Comparison of ENCODE assay signal across 23 cellular contexts in genomic region chr22:34842630-34843029, GRCh38.
DNase-seq lines count a peak whose midpoint lies in the region; ATAC-seq and TF ChIP-seq lines count a peak whose summit lies in the region.
"Had no signal": no experiment of that assay in that cellular context is flagged by ENCODE, and none has a peak within 500 bp of the region (broad histone marks: within the 10 kb centered on the region; RNA-seq: fewer than 3 reads in every experiment).

No MANE protein-coding gene starts in this region.

- no peaks in the 10 kb centered on the region for H4K20me1 ChIP-seq in BLaER1 treated with 17β-estradiol and CSF1 and Interleukin-3, amounts not matched to agents 10 nM and 100 nM

- no peaks in the 10 kb centered on the region for H3K36me3 ChIP-seq in BLaER1 treated with 17β-estradiol and CSF1 and Interleukin-3, amounts not matched to agents 10 nM and 100 nM
- no peaks in the 10 kb centered on the region for H3K36me3 ChIP-seq in WERI-Rb-1
- H3K36me3 ChIP-seq: colonic mucosa, lower lobe of right lung had no signal

- peaks cover 0 to 2% of the 10 kb centered on the region in 2 donors for H3K9me3 Mint-ChIP-seq in effector memory CD8-positive, alpha-beta T cell
- H3K9me3 Mint-ChIP-seq: activated CD4-positive, alpha-beta T cell treated with anti-CD3 and anti-CD28 coated beads, Interleukin-2, amount 10 ng/mL, durations not matched to agents 7 days and 5 days; activated T-helper 17 cell treated with anti-CD3 and anti-CD28 coated beads, Interleukin-2, amount 50 U/mL, for 72 hours; type B pancreatic cell had no signal

- no peaks in the 10 kb centered on the region for H3K27me3 ChIP-seq in BLaER1 treated with 17β-estradiol and CSF1 and Interleukin-3, amounts not matched to agents 10 nM and 100 nM
- H3K27me3 ChIP-seq in WERI-Rb-1 (ENCODE audit: insufficient read depth, low read depth, severe bottlenecking), result no peaks in the 10 kb centered on the region
- H3K27me3 ChIP-seq: colonic mucosa had no signal

- H3K9me3 ChIP-seq in BLaER1 treated with 17β-estradiol and CSF1 and Interleukin-3, amounts not matched to agents 10 nM and 100 nM (replicated peaks in 1 of 11), result peaks cover 13 to 25% (median 19%) of the 10 kb centered on the region in 11 experiments
- peaks cover 5% of the 10 kb centered on the region for H3K9me3 ChIP-seq in WERI-Rb-1 (ENCODE audit: severe bottlenecking)
- H3K9me3 ChIP-seq: colonic mucosa, lower lobe of right lung had no signal

- no peak for ATAC-seq in effector memory CD8-positive, alpha-beta T cell (replicated peaks)
- ATAC-seq in HG03521 (IDR thresholded peaks at IDR 0.05; ENCODE audit: unreplicated experiment), result no peak
- ATAC-seq: activated T-helper 17 cell treated with anti-CD3 and anti-CD28 coated beads, Interleukin-2, amount 50 U/mL, for 72 hours; lower lobe of right lung; stimulated activated naive CD8-positive, alpha-beta T cell treated with anti-CD3 and anti-CD28 coated beads, Interleukin-15, amount 100 ng/mL, for 72 hours; T-cell had no signal

- no peak overlapping the region for H3K27ac ChIP-seq in BLaER1 treated with 17β-estradiol and CSF1 and Interleukin-3, amounts not matched to agents 10 nM and 100 nM
- H3K27ac ChIP-seq in WERI-Rb-1, result no peak overlapping the region
- H3K27ac ChIP-seq: colonic mucosa, lower lobe of right lung had no signal

- H3K4me1 Mint-ChIP-seq in effector memory CD8-positive, alpha-beta T cell (ENCODE audit: low read depth in 2 of 2), result no peaks in the 10 kb centered on the region
- H3K4me1 Mint-ChIP-seq: activated CD4-positive, alpha-beta T cell treated with anti-CD3 and anti-CD28 coated beads, Interleukin-2, amount 10 ng/mL, durations not matched to agents 7 days and 5 days; activated T-helper 17 cell treated with anti-CD3 and anti-CD28 coated beads, Interleukin-2, amount 50 U/mL, for 72 hours; T-cell had no signal

- DNase-seq in WERI-Rb-1 (peak; percentile 33), islet precursor cell (peak; percentile 64), NCI-H2227 treated with DMSO at 0.1 percent for 48 hours (lab: John Stamatoyannopoulos, UW) (no peak), NCI-H1436 treated with DMSO at 0.1 percent for 48 hours (lab: John Stamatoyannopoulos, UW) (no peak)
- no peak for DNase-seq in effector memory CD8-positive, alpha-beta T cell
- DNase-seq: activated CD4-positive, alpha-beta T cell treated with anti-CD3 and anti-CD28 coated beads, Interleukin-2, amount 10 ng/mL, durations not matched to agents 7 days and 5 days; activated naive CD8-positive, alpha-beta T cell treated with anti-CD3 and anti-CD28 coated beads, Interleukin-2, amount 10 ng/mL, durations not matched to agents 7 days and 5 days; colonic mucosa; GOT3; lower lobe of right lung; NCI-H1105 treated with DMSO at 0.1 percent for 48 hours; NCI-H2081 treated with DMSO at 0.1 percent for 48 hours; NCI-H510A treated with DMSO at 0.1 percent for 48 hours; SHP77 treated with DMSO at 0.1 percent for 48 hours; stimulated activated CD4-positive, alpha-beta T cell treated with anti-CD3 and anti-CD28 coated beads, Interleukin-4, amount 100 ng/mL, for 4 hours; stimulated activated naive CD8-positive, alpha-beta T cell treated with anti-CD3 and anti-CD28 coated beads, Interleukin-15, amount 100 ng/mL, for 72 hours; T-cell had no signal

- no peak overlapping the region for H3K27ac Mint-ChIP-seq in effector memory CD8-positive, alpha-beta T cell
- H3K27ac Mint-ChIP-seq: activated CD4-positive, alpha-beta T cell treated with anti-CD3 and anti-CD28 coated beads, Interleukin-2, amount 10 ng/mL, durations not matched to agents 7 days and 5 days; activated naive CD8-positive, alpha-beta T cell treated with anti-CD3 and anti-CD28 coated beads, Interleukin-2, amount 10 ng/mL, durations not matched to agents 7 days and 5 days; activated T-helper 17 cell treated with anti-CD3 and anti-CD28 coated beads, Interleukin-2, amount 50 U/mL, for 72 hours; brain; T-cell; type B pancreatic cell had no signal

- no peak overlapping the region for H3K9ac ChIP-seq in BLaER1 treated with 17β-estradiol and CSF1 and Interleukin-3, amounts not matched to agents 10 nM and 100 nM

- H3K4me1 ChIP-seq in BLaER1 treated with 17β-estradiol and CSF1 and Interleukin-3, amounts not matched to agents 10 nM and 100 nM, result peaks cover 6 to 23% (median 15%) of the 10 kb centered on the region in 10 experiments; a peak in 19 of 20 replicates
- H3K4me1 ChIP-seq: colonic mucosa, lower lobe of right lung had no signal

- TF ChIP-seq CTCF in GM12873 (IDR thresholded peaks at IDR 0.05; ENCODE audit: insufficient read depth, low read depth, low read length, missing control alignments) (peak; percentile 13), WERI-Rb-1 (IDR thresholded peaks at IDR 0.05; ENCODE audit: low read depth, low read length) (peak; percentile 75)

- no peak overlapping the region for H3K4me3 Mint-ChIP-seq in effector memory CD8-positive, alpha-beta T cell
- H3K4me3 Mint-ChIP-seq: activated CD4-positive, alpha-beta T cell treated with anti-CD3 and anti-CD28 coated beads, Interleukin-2, amount 10 ng/mL, durations not matched to agents 7 days and 5 days; activated naive CD8-positive, alpha-beta T cell treated with anti-CD3 and anti-CD28 coated beads, Interleukin-2, amount 10 ng/mL, durations not matched to agents 7 days and 5 days; activated T-helper 17 cell treated with anti-CD3 and anti-CD28 coated beads, Interleukin-2, amount 50 U/mL, for 72 hours; brain; stimulated activated naive CD8-positive, alpha-beta T cell treated with anti-CD3 and anti-CD28 coated beads, Interleukin-15, amount 100 ng/mL, for 72 hours; T-cell; type B pancreatic cell had no signal

- no peaks in the 10 kb centered on the region for H3K36me3 Mint-ChIP-seq in effector memory CD8-positive, alpha-beta T cell (ENCODE audit: insufficient read depth)
- H3K36me3 Mint-ChIP-seq: activated naive CD8-positive, alpha-beta T cell treated with anti-CD3 and anti-CD28 coated beads, Interleukin-2, amount 10 ng/mL, durations not matched to agents 7 days and 5 days; brain; T-cell; type B pancreatic cell had no signal

- H3K4me3 ChIP-seq in BLaER1 treated with 17β-estradiol and CSF1 and Interleukin-3, amounts not matched to agents 10 nM and 100 nM, result no peak overlapping the region
- H3K4me3 ChIP-seq in WERI-Rb-1 (ENCODE audit: low read depth, low read length), result no peak overlapping the region
- H3K4me3 ChIP-seq: colonic mucosa, lower lobe of right lung had no signal

- peaks cover 3 to 26% of the 10 kb centered on the region in 2 donors for H3K27me3 Mint-ChIP-seq in effector memory CD8-positive, alpha-beta T cell
- H3K27me3 Mint-ChIP-seq: activated CD4-positive, alpha-beta T cell treated with anti-CD3 and anti-CD28 coated beads, Interleukin-2, amount 10 ng/mL, durations not matched to agents 7 days and 5 days; activated naive CD8-positive, alpha-beta T cell treated with anti-CD3 and anti-CD28 coated beads, Interleukin-2, amount 10 ng/mL, durations not matched to agents 7 days and 5 days had no signal

- H3K4me2 ChIP-seq in BLaER1 treated with 17β-estradiol and CSF1 and Interleukin-3, amounts not matched to agents 10 nM and 100 nM, result peak overlapping the region in 9 of 11 experiments; percentile 9 to 39 (median 32); a peak in 11 of 22 replicates

Comparison
In these comparisons a context has a peak if more than half of its experiments do, and no peak if none do; other contexts are left out.
1. DNase-seq: peak in WERI-Rb-1 (single experiment) and islet precursor cell (single experiment); none in effector memory CD8-positive, alpha-beta T cell (0 of 3), NCI-H2227 treated with DMSO at 0.1 percent for 48 hours (single experiment) and NCI-H1436 treated with DMSO at 0.1 percent for 48 hours (single experiment).